In genomic region chr4:84648185-84648584, GRCh38 we compare ENCODE assay signal across 16 cellular contexts.
DNase-seq lines count a peak whose midpoint lies in the region; ATAC-seq and TF ChIP-seq lines count a peak whose summit lies in the region.
"Had no signal": no experiment of that assay in that cellular context is flagged by ENCODE, and none has a peak within 500 bp of the region (broad histone marks: within the 10 kb centered on the region; RNA-seq: fewer than 3 reads in every experiment).

No MANE protein-coding gene starts in this region.

- POLR2A ChIA-PET in WTC11 (lab: Charles Lee), result no interaction called here

- TF ChIP-seq CTCF in WTC11 (IDR thresholded peaks at IDR 0.05) (no peak), lower lobe of right lung (IDR thresholded peaks at IDR 0.05) (no peak), upper lobe of right lung (IDR thresholded peaks at IDR 0.05) (no peak)

- peaks cover 24% of the 10 kb centered on the region for H3K36me3 Mint-ChIP-seq in WTC11
- H3K36me3 Mint-ChIP-seq: CD8-positive, alpha-beta T cell had no signal

- no peak overlapping the region for H3K9ac ChIP-seq in HUES64 (ENCODE audit: low read depth, low read length)

- H3K4me3 ChIP-seq in HUES64 (ENCODE audit: low read length), result no peak overlapping the region
- no peak overlapping the region for H3K4me3 ChIP-seq in lower lobe of right lung
- H3K4me3 ChIP-seq in upper lobe of right lung, result no peak overlapping the region
- H3K4me3 ChIP-seq: HAP-1 had no signal

- H3K9me3 ChIP-seq in HUES64 (ENCODE audit: insufficient read depth, low read depth, low read length) (no peaks in the 10 kb centered on the region), lower lobe of right lung (no peaks in the 10 kb centered on the region), upper lobe of right lung (no peaks in the 10 kb centered on the region)
- H3K9me3 ChIP-seq: HAP-1 had no signal

- no peak for ATAC-seq in WTC11
- ATAC-seq in lower lobe of right lung, result peak; percentile 30 to 53
- ATAC-seq in upper lobe of right lung, result peak; percentile 57
- ATAC-seq in HG03469 (IDR thresholded peaks at IDR 0.05; ENCODE audit: unreplicated experiment), result no peak
- ATAC-seq in GM21737 (IDR thresholded peaks at IDR 0.05; ENCODE audit: unreplicated experiment), result no peak
- ATAC-seq: CD8-positive, alpha-beta T cell had no signal

- CTCF ChIA-PET in WTC11 (lab: Charles Lee), result interaction anchor here (2.6 kb wide), 1 partner anchor 69 kb away, joined by 16 read pairs; no protein-coding TSS in a partner anchor

- H3K36me3 ChIP-seq in HUES64 (ENCODE audit: insufficient read depth, low read length) (peaks cover 24% of the 10 kb centered on the region), lower lobe of right lung (no peaks in the 10 kb centered on the region), upper lobe of right lung (no peaks in the 10 kb centered on the region)

- H3K9me3 Mint-ChIP-seq in WTC11, result no peaks in the 10 kb centered on the region
- H3K9me3 Mint-ChIP-seq: CD8-positive, alpha-beta T cell had no signal

- peaks cover 54% of the 10 kb centered on the region for H3K4me1 Mint-ChIP-seq in WTC11

- no peaks in the 10 kb centered on the region for H3K27me3 Mint-ChIP-seq in WTC11 (ENCODE audit: low read depth)

- WGBS in HUES64, result 58% methylated on average over 1 of the region's 1 CpG

- DNase-seq in WTC11 (ENCODE audit: low spot score), result no peak
- DNase-seq in lower lobe of right lung, result no peak
- DNase-seq in upper lobe of right lung, result no peak
- DNase-seq in NCI-H2196 (lab: John Stamatoyannopoulos, UW; ENCODE audit: unreplicated experiment), result no peak
- DNase-seq: CD8-positive, alpha-beta T cell; COR-L47; EL; GDM1; GOT3; IMR-90 had no signal

- H3K27me3 ChIP-seq in HUES64 (ENCODE audit: insufficient read depth, low read length) (no peaks in the 10 kb centered on the region), lower lobe of right lung (ENCODE audit: low read depth) (no peaks in the 10 kb centered on the region), upper lobe of right lung (no peaks in the 10 kb centered on the region)

- H3K27ac Mint-ChIP-seq in WTC11, result peak overlapping the region; percentile 94
- H3K27ac Mint-ChIP-seq: CD8-positive, alpha-beta T cell had no signal

- H3K27ac ChIP-seq in HUES64 (ENCODE audit: low read depth, low read length) (0 out of 2 replicates have a peak overlapping the region, but pooled peaks have one; percentile 5), lower lobe of right lung (no peak overlapping the region), upper lobe of right lung (peak overlapping the region; percentile 40)
- H3K27ac ChIP-seq: HL-60 had no signal

- peak overlapping the region; percentile 5; the same call in 1 of the 2 replicates for H3K4me3 Mint-ChIP-seq in WTC11
- H3K4me3 Mint-ChIP-seq: CD14-positive monocyte; CD8-positive, alpha-beta T cell had no signal

- peaks cover 38% of the 10 kb centered on the region for H3K4me1 ChIP-seq in HUES64 (ENCODE audit: insufficient read depth, low read length)
- peaks cover 20% of the 10 kb centered on the region for H3K4me1 ChIP-seq in lower lobe of right lung
- peaks cover 10% of the 10 kb centered on the region for H3K4me1 ChIP-seq in upper lobe of right lung
- H3K4me1 ChIP-seq: HAP-1 had no signal

- intact Hi-C loops in lower lobe of right lung (cut with DNase I), result no loop called here
- intact Hi-C loops in upper lobe of right lung (cut with DNase I), result no loop called here

TF ChIP-seq in WTC11, 78 proteins besides CTCF, POLR2A, EP300 and RAD21:
- TF ChIP-seq SOX15 (CRISPR knock-in tag; IDR thresholded peaks at IDR 0.05) (no peak), NFATC4 (CRISPR knock-in tag; IDR thresholded peaks at IDR 0.05) (no peak), OVOL2 (CRISPR knock-in tag; IDR thresholded peaks at IDR 0.05; ENCODE audit: borderline replicate concordance) (no peak), ZNF671 (CRISPR knock-in tag; IDR thresholded peaks at IDR 0.05) (no peak), GTF2I (CRISPR knock-in tag; conservative IDR thresholded peaks at IDR 0.05) (no peak), RORB (CRISPR knock-in tag; IDR thresholded peaks at IDR 0.05) (no peak), FOXJ3 (CRISPR knock-in tag; IDR thresholded peaks at IDR 0.05; ENCODE audit: borderline replicate concordance) (no peak)

Comparison
In these comparisons a context has a peak if more than half of its experiments do, and no peak if none do; other contexts are left out.
1. ATAC-seq: peak in lower lobe of right lung (2 of 2) and upper lobe of right lung (single experiment); none in WTC11 (single experiment), HG03469 (single experiment) and GM21737 (single experiment).